ENCODE assay signal across 20 cellular contexts in genomic region chrY:14301552-14301951, GRCh38.
A peak's percentile ranks its signal among the peaks of the same experiment; 100 is the strongest.
DNase-seq lines count a peak whose midpoint lies in the region; ATAC-seq, FAIRE-seq and TF ChIP-seq lines count a peak whose summit lies in the region.
"Had no signal": no experiment of that assay in that cellular context is flagged by ENCODE, and none has a peak within 500 bp of the region (broad histone marks: within the 10 kb centered on the region; RNA-seq: fewer than 3 reads in every experiment).

No MANE protein-coding gene starts in this region.

- H3K9me3 ChIP-seq in trophoblast cell (ENCODE audit: insufficient read depth, low read depth, low read length): no peaks in the 10 kb centered on the region
- H3K9me3 ChIP-seq in pancreas: no peaks in the 10 kb centered on the region

- H2BK5ac ChIP-seq in trophoblast cell (ENCODE audit: low read depth, low read length, poor library complexity): no peak overlapping the region

- no CpG with 5 or more reads among the region's 3 CpGs for WGBS in trophoblast cell (ENCODE audit: extremely low coverage, insufficient coverage, insufficient read length)
- WGBS in pancreas, 2 donors: 62% methylated on average over 3 of the region's 3 CpGs; no CpG with 5 or more reads in 1 of the 2 donors

- DNase-seq in activated CD4-positive, alpha-beta T cell treated with anti-CD3 and anti-CD28 coated beads for 36 hours: peak; percentile 17
- DNase-seq in activated CD4-positive, alpha-beta T cell treated with anti-CD3 and anti-CD28 coated beads, Interleukin-2, amount 50 U/mL, for 1 hour: no peak
- no peak for DNase-seq in natural killer cell treated with Interleukin-12 subunit alpha and Interleukin-12 subunit beta and Interleukin-15 and Interleukin-18, amount 100 ng/mL, for 72 hours (ENCODE audit: low spot score)
- DNase-seq in natural killer cell: no peak
- DNase-seq in activated naive CD8-positive, alpha-beta T cell treated with anti-CD3 and anti-CD28 coated beads, Interleukin-2, amount 50 U/mL, for 24 hours: no peak
- no peak for DNase-seq in stimulated activated naive CD8-positive, alpha-beta T cell treated with anti-CD3 and anti-CD28 coated beads, Interleukin-15, amount 100 ng/mL, for 72 hours
- no peak for DNase-seq in trophoblast cell
- DNase-seq in pancreas: no peak
- DNase-seq: 8988T; Calu3; CD4-positive, alpha-beta memory T cell; DMS53; H7; NCI-H1436 treated with DMSO at 0.1 percent for 48 hours; NCI-H2029 treated with DMSO at 0.1 percent for 48 hours; NCI-H2171 treated with DMSO at 0.1 percent for 48 hours; NCI-H446 treated with DMSO at 0.1 percent for 48 hours; NK-92 treated with Interleukin-12 subunit alpha and Interleukin-12 subunit beta, amount 100 ng/mL, for 24 hours had no signal

- H3K36me3 ChIP-seq in trophoblast cell (ENCODE audit: control insufficient read depth in 1 of 2, insufficient read depth in 2 of 2, low read length in 2 of 2) (no peaks in the 10 kb centered on the region), pancreas (no peaks in the 10 kb centered on the region)

- no peak for TF ChIP-seq CTCF in natural killer cell (IDR thresholded peaks at IDR 0.05)
- no peak for TF ChIP-seq CTCF in pancreas (IDR thresholded peaks at IDR 0.05)

- H3K23ac ChIP-seq in trophoblast cell (ENCODE audit: low read length): no peak overlapping the region

- no peaks in the 10 kb centered on the region for H3K27me3 ChIP-seq in trophoblast cell (ENCODE audit: insufficient read depth, low read length)
- H3K27me3 ChIP-seq in pancreas: no peaks in the 10 kb centered on the region

- H4K91ac ChIP-seq in trophoblast cell (ENCODE audit: low read depth, low read length): no peak overlapping the region

- H3K4me1 Mint-ChIP-seq in activated CD4-positive, alpha-beta T cell treated with anti-CD3 and anti-CD28 coated beads for 36 hours: peaks cover 17% of the 10 kb centered on the region
- H3K4me1 Mint-ChIP-seq in natural killer cell treated with Interleukin-12 subunit alpha and Interleukin-12 subunit beta and Interleukin-15 and Interleukin-18, amount 100 ng/mL, for 72 hours (ENCODE audit: low read depth in 2 of 2): peaks cover 0 to 17% of the 10 kb centered on the region in 2 donors
- H3K4me1 Mint-ChIP-seq in natural killer cell: no peaks in the 10 kb centered on the region
- H3K4me1 Mint-ChIP-seq in activated naive CD8-positive, alpha-beta T cell treated with anti-CD3 and anti-CD28 coated beads, Interleukin-2, amount 50 U/mL, for 24 hours: peaks cover 22% of the 10 kb centered on the region
- peaks cover 12% of the 10 kb centered on the region for H3K4me1 Mint-ChIP-seq in stimulated activated naive CD8-positive, alpha-beta T cell treated with anti-CD3 and anti-CD28 coated beads, Interleukin-15, amount 100 ng/mL, for 72 hours

- no peak overlapping the region for H4K8ac ChIP-seq in trophoblast cell (ENCODE audit: low read depth, low read length)

- H3K4me3 ChIP-seq in trophoblast cell (ENCODE audit: low read depth, low read length): no peak overlapping the region
- no peak overlapping the region for H3K4me3 ChIP-seq in pancreas
- H3K4me3 ChIP-seq: K562 had no signal

- H3K4me1 ChIP-seq in trophoblast cell (ENCODE audit: control insufficient read depth in 1 of 2, insufficient read depth in 2 of 2, low read length in 2 of 2) (no peaks in the 10 kb centered on the region), pancreas (no peaks in the 10 kb centered on the region)

- no peak overlapping the region for H3K27ac Mint-ChIP-seq in activated CD4-positive, alpha-beta T cell treated with anti-CD3 and anti-CD28 coated beads for 36 hours
- peak overlapping the region in 1 of 2 donors; percentile 70 for H3K27ac Mint-ChIP-seq in natural killer cell treated with Interleukin-12 subunit alpha and Interleukin-12 subunit beta and Interleukin-15 and Interleukin-18, amount 100 ng/mL, for 72 hours
- no peak overlapping the region for H3K27ac Mint-ChIP-seq in natural killer cell
- peak overlapping the region; percentile 31 for H3K27ac Mint-ChIP-seq in activated naive CD8-positive, alpha-beta T cell treated with anti-CD3 and anti-CD28 coated beads, Interleukin-2, amount 50 U/mL, for 24 hours
- H3K27ac Mint-ChIP-seq in stimulated activated naive CD8-positive, alpha-beta T cell treated with anti-CD3 and anti-CD28 coated beads, Interleukin-15, amount 100 ng/mL, for 72 hours: no peak overlapping the region

- H3K14ac ChIP-seq in trophoblast cell (ENCODE audit: low read length): no peak overlapping the region

- no peak overlapping the region for H3K18ac ChIP-seq in trophoblast cell (ENCODE audit: low read length)

- H3K9me3 Mint-ChIP-seq in activated CD4-positive, alpha-beta T cell treated with anti-CD3 and anti-CD28 coated beads for 36 hours (ENCODE audit: low read depth): peaks cover 2% of the 10 kb centered on the region
- no peaks in the 10 kb centered on the region for H3K9me3 Mint-ChIP-seq in natural killer cell treated with Interleukin-12 subunit alpha and Interleukin-12 subunit beta and Interleukin-15 and Interleukin-18, amount 100 ng/mL, for 72 hours
- no peaks in the 10 kb centered on the region for H3K9me3 Mint-ChIP-seq in natural killer cell
- H3K9me3 Mint-ChIP-seq in activated naive CD8-positive, alpha-beta T cell treated with anti-CD3 and anti-CD28 coated beads, Interleukin-2, amount 50 U/mL, for 24 hours: no peaks in the 10 kb centered on the region
- no peaks in the 10 kb centered on the region for H3K9me3 Mint-ChIP-seq in stimulated activated naive CD8-positive, alpha-beta T cell treated with anti-CD3 and anti-CD28 coated beads, Interleukin-15, amount 100 ng/mL, for 72 hours
- H3K9me3 Mint-ChIP-seq: CD4-positive, alpha-beta memory T cell had no signal

- no peaks in the 10 kb centered on the region for H3K27me3 Mint-ChIP-seq in activated CD4-positive, alpha-beta T cell treated with anti-CD3 and anti-CD28 coated beads for 36 hours
- H3K27me3 Mint-ChIP-seq in natural killer cell treated with Interleukin-12 subunit alpha and Interleukin-12 subunit beta and Interleukin-15 and Interleukin-18, amount 100 ng/mL, for 72 hours: no peaks in the 10 kb centered on the region
- no peaks in the 10 kb centered on the region for H3K27me3 Mint-ChIP-seq in natural killer cell (ENCODE audit: low read depth in 2 of 2)
- no peaks in the 10 kb centered on the region for H3K27me3 Mint-ChIP-seq in activated naive CD8-positive, alpha-beta T cell treated with anti-CD3 and anti-CD28 coated beads, Interleukin-2, amount 50 U/mL, for 24 hours
- no peaks in the 10 kb centered on the region for H3K27me3 Mint-ChIP-seq in stimulated activated naive CD8-positive, alpha-beta T cell treated with anti-CD3 and anti-CD28 coated beads, Interleukin-15, amount 100 ng/mL, for 72 hours
- H3K27me3 Mint-ChIP-seq: CD4-positive, alpha-beta memory T cell had no signal

- H3K4me3 Mint-ChIP-seq in activated CD4-positive, alpha-beta T cell treated with anti-CD3 and anti-CD28 coated beads for 36 hours: no peak overlapping the region
- peak overlapping the region; percentile 76 for H3K4me3 Mint-ChIP-seq in natural killer cell treated with Interleukin-12 subunit alpha and Interleukin-12 subunit beta and Interleukin-15 and Interleukin-18, amount 100 ng/mL, for 72 hours
- H3K4me3 Mint-ChIP-seq in natural killer cell: no peak overlapping the region
- no peak overlapping the region for H3K4me3 Mint-ChIP-seq in activated naive CD8-positive, alpha-beta T cell treated with anti-CD3 and anti-CD28 coated beads, Interleukin-2, amount 50 U/mL, for 24 hours
- H3K4me3 Mint-ChIP-seq in stimulated activated naive CD8-positive, alpha-beta T cell treated with anti-CD3 and anti-CD28 coated beads, Interleukin-15, amount 100 ng/mL, for 72 hours: no peak overlapping the region

- CTCF ChIA-PET in activated CD4-positive, alpha-beta T cell treated with anti-CD3 and anti-CD28 coated beads for 36 hours (lab: Charles Lee): no interaction called here

- no peaks in the 10 kb centered on the region for H3K36me3 Mint-ChIP-seq in activated CD4-positive, alpha-beta T cell treated with anti-CD3 and anti-CD28 coated beads for 36 hours (ENCODE audit: low read depth)
- H3K36me3 Mint-ChIP-seq in natural killer cell treated with Interleukin-12 subunit alpha and Interleukin-12 subunit beta and Interleukin-15 and Interleukin-18, amount 100 ng/mL, for 72 hours: no peaks in the 10 kb centered on the region
- no peaks in the 10 kb centered on the region for H3K36me3 Mint-ChIP-seq in natural killer cell
- no peaks in the 10 kb centered on the region for H3K36me3 Mint-ChIP-seq in activated naive CD8-positive, alpha-beta T cell treated with anti-CD3 and anti-CD28 coated beads, Interleukin-2, amount 50 U/mL, for 24 hours (ENCODE audit: low read depth)
- H3K36me3 Mint-ChIP-seq: CD4-positive, alpha-beta memory T cell had no signal

- no peak overlapping the region for H2BK12ac ChIP-seq in trophoblast cell (ENCODE audit: low read length)

- no peak overlapping the region for H2BK120ac ChIP-seq in trophoblast cell (ENCODE audit: insufficient read depth, low read length, poor library complexity)

- no peak overlapping the region for H2AFZ ChIP-seq in trophoblast cell (ENCODE audit: insufficient read depth, low read length, poor library complexity)

- H4K12ac ChIP-seq in trophoblast cell (ENCODE audit: low read depth, low read length): no peak overlapping the region

- no peak overlapping the region for H3K4me2 ChIP-seq in trophoblast cell (ENCODE audit: low read length)

- H2AK5ac ChIP-seq in trophoblast cell (ENCODE audit: low read length): no peak overlapping the region

- POLR2A ChIA-PET in activated CD4-positive, alpha-beta T cell treated with anti-CD3 and anti-CD28 coated beads for 36 hours (lab: Charles Lee): interaction anchor here (0.6 kb wide), 1 partner anchor 29 kb away, joined by 3 read pairs; no protein-coding TSS in a partner anchor

- H3K4ac ChIP-seq in trophoblast cell (ENCODE audit: low read depth, low read length): no peak overlapping the region

- H3K27ac ChIP-seq in trophoblast cell (ENCODE audit: low read depth, low read length): no peak overlapping the region
- H3K27ac ChIP-seq in pancreas: no peak overlapping the region
- H3K27ac ChIP-seq: RWPE1 had no signal

- H3K79me2 ChIP-seq in trophoblast cell (ENCODE audit: control insufficient read depth, insufficient read depth, low read length, poor library complexity): no peaks in the 10 kb centered on the region

- FAIRE-seq in pancreas (lab: Jason Lieb, UNC): no peak
- FAIRE-seq: K562 had no signal

- intact Hi-C loops in activated CD4-positive, alpha-beta T cell treated with anti-CD3 and anti-CD28 coated beads for 36 hours (cut with DNase I, micrococcal nuclease): loop anchor here (1.0 to 2.0 kb wide), 5 partner anchors 39 to 119 kb away; no protein-coding TSS in a partner anchor
- intact Hi-C loops in natural killer cell (cut with micrococcal nuclease) (no loop called here), pancreas (cut with DNase I) (no loop called here)

- H3K9ac ChIP-seq in trophoblast cell (ENCODE audit: low read length): no peak overlapping the region

- no peaks in the 10 kb centered on the region for H3K79me1 ChIP-seq in trophoblast cell (ENCODE audit: low read length)

- ATAC-seq in activated CD4-positive, alpha-beta T cell treated with anti-CD3 and anti-CD28 coated beads for 36 hours: peak; percentile 76
- peak in 1 of 2 donors; percentile 79 for ATAC-seq in natural killer cell treated with Interleukin-12 subunit alpha and Interleukin-12 subunit beta and Interleukin-15 and Interleukin-18, amount 100 ng/mL, for 72 hours
- ATAC-seq in natural killer cell (no peak), pancreas (no peak)
- ATAC-seq in activated naive CD8-positive, alpha-beta T cell treated with anti-CD3 and anti-CD28 coated beads, Interleukin-2, amount 50 U/mL, for 24 hours: peak; percentile 61
- peak; percentile 64 for ATAC-seq in stimulated activated naive CD8-positive, alpha-beta T cell treated with anti-CD3 and anti-CD28 coated beads, Interleukin-15, amount 100 ng/mL, for 72 hours
- ATAC-seq: K562 had no signal

Comparison
In these comparisons a context has a peak if more than half of its experiments do, and no peak if none do; other contexts are left out.
1. ATAC-seq: peak in activated CD4-positive, alpha-beta T cell treated with anti-CD3 and anti-CD28 coated beads for 36 hours (single experiment), activated naive CD8-positive, alpha-beta T cell treated with anti-CD3 and anti-CD28 coated beads, Interleukin-2, amount 50 U/mL, for 24 hours (single experiment) and stimulated activated naive CD8-positive, alpha-beta T cell treated with anti-CD3 and anti-CD28 coated beads, Interleukin-15, amount 100 ng/mL, for 72 hours (single experiment); none in natural killer cell (0 of 3) and pancreas (0 of 4).
2. intact Hi-C loops: an anchor here in activated CD4-positive, alpha-beta T cell treated with anti-CD3 and anti-CD28 coated beads for 36 hours (1.0 to 2.0 kb wide); none called in natural killer cell and pancreas.